In the genomic region with DNA sequence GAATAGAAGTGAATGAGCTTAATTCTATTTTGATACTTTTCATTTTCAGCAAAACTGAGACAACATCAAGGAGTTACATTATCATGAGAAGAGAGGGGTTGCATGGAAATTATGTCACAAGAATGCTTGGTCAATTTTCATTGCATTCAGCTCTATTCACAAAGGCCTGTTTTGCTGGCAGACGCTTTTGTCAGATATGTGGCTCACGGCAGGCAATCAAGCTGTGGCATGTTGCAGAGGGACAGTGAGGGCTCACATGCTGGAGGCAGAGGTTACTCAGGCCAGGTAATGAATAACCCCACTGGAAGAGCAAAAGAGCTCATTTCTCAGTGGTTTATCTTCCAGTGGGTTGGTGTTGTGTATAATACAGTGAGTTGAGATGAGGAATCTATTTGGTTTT, we compare ENCODE assay signal across 6 cellular contexts.
"Had no signal": no experiment of that assay in that cellular context is flagged by ENCODE, and none has a peak within 500 bp of the region (broad histone marks: within the 10 kb centered on the region; RNA-seq: fewer than 3 reads in every experiment).

No MANE protein-coding gene starts in this region.

- H3K4me3 Mint-ChIP-seq: GM23338 had no signal

- H3K4me3 ChIP-seq: GM23338, K562 had no signal

- H3K4me2 ChIP-seq: GM23338 had no signal

- H2AFZ ChIP-seq: GM23338 had no signal

- H3K27ac Mint-ChIP-seq: GM23338 had no signal

- ATAC-seq: GM23338, K562 had no signal

- DNase-seq: H7, HCEC 1CT, IMR-90, KG1 had no signal
